In genomic region chr4:23789765-23790164, GRCh38 we compare ENCODE assay signal across 11 cellular contexts.
A peak's percentile ranks its signal among the peaks of the same experiment; 100 is the strongest.
DNase-seq lines count a peak whose midpoint lies in the region; ATAC-seq and TF ChIP-seq lines count a peak whose summit lies in the region.
"Had no signal": no experiment of that assay in that cellular context is flagged by ENCODE, and none has a peak within 500 bp of the region (broad histone marks: within the 10 kb centered on the region; RNA-seq: fewer than 3 reads in every experiment).

No MANE protein-coding gene starts in this region.

- H3K36me3 ChIP-seq in right lobe of liver (peaks cover 0 to 7% (median 0%) of the 10 kb centered on the region in 4 donors), upper lobe of right lung (no peaks in the 10 kb centered on the region)
- H3K36me3 ChIP-seq: breast epithelium had no signal

- DNase-seq in HS-5 (ENCODE audit: low read depth): peak; percentile 73
- peak; percentile 95 for DNase-seq in fibroblast of mammary gland (ENCODE audit: low read depth)
- peak in 2 of 3 donors; percentile 27 to 49 for DNase-seq in right lobe of liver
- no peak for DNase-seq in upper lobe of right lung
- DNase-seq: activated CD8-positive, alpha-beta memory T cell treated with anti-CD3 and anti-CD28 coated beads, Interleukin-2, amount 50 U/mL, for 4 hours; naive thymus-derived CD8-positive, alpha-beta T cell had no signal

- TF ChIP-seq CTCF in fibroblast of mammary gland (conservative IDR thresholded peaks at IDR 0.05; ENCODE audit: control insufficient read depth, insufficient read depth, low read depth, low read length) (no peak), right lobe of liver (IDR thresholded peaks at IDR 0.05) (no peak), upper lobe of right lung (IDR thresholded peaks at IDR 0.05) (no peak)

- 70% methylated on average over 5 of the region's 5 CpGs for WGBS in right lobe of liver (ENCODE audit: insufficient coverage, low coverage, low lambda C conversion rate, missing lambda C conversion rate)

- ATAC-seq in right lobe of liver (peak; percentile 35 to 72 (median 56)), upper lobe of right lung (peak; percentile 71), GM19452 (IDR thresholded peaks at IDR 0.05; ENCODE audit: unreplicated experiment) (no peak), GM21423 (IDR thresholded peaks at IDR 0.05; ENCODE audit: unreplicated experiment) (no peak), GM19023 (IDR thresholded peaks at IDR 0.05; ENCODE audit: unreplicated experiment) (no peak), HG03432 (IDR thresholded peaks at IDR 0.05; ENCODE audit: unreplicated experiment) (no peak)
- ATAC-seq: naive thymus-derived CD8-positive, alpha-beta T cell had no signal

- H3K9me3 ChIP-seq in right lobe of liver: no peaks in the 10 kb centered on the region
- H3K9me3 ChIP-seq in upper lobe of right lung: no peaks in the 10 kb centered on the region
- H3K9me3 ChIP-seq: breast epithelium had no signal

- no peak overlapping the region for H3K4me3 ChIP-seq in fibroblast of mammary gland (ENCODE audit: control insufficient read depth, low read depth, low read length)
- H3K4me3 ChIP-seq in right lobe of liver: no peak overlapping the region
- no peak overlapping the region for H3K4me3 ChIP-seq in upper lobe of right lung
- H3K4me3 ChIP-seq: breast epithelium had no signal

- intact Hi-C loops in right lobe of liver (cut with DNase I): no loop called here
- intact Hi-C loops in upper lobe of right lung (cut with DNase I): no loop called here

- H3K4me1 ChIP-seq in right lobe of liver (peaks cover 0 to 7% (median 0%) of the 10 kb centered on the region in 4 donors), upper lobe of right lung (peaks cover 9% of the 10 kb centered on the region)
- H3K4me1 ChIP-seq: breast epithelium had no signal

- no peak for TF ChIP-seq POLR2A in right lobe of liver (IDR thresholded peaks at IDR 0.05)

- no peaks in the 10 kb centered on the region for H3K27me3 ChIP-seq in right lobe of liver
- no peaks in the 10 kb centered on the region for H3K27me3 ChIP-seq in upper lobe of right lung
- H3K27me3 ChIP-seq: breast epithelium had no signal

- H3K27ac ChIP-seq in right lobe of liver (no peak overlapping the region), upper lobe of right lung (peak overlapping the region; percentile 20)

Comparison
In these comparisons a context has a peak if more than half of its experiments do, and no peak if none do; other contexts are left out.
1. ATAC-seq: peak in right lobe of liver (4 of 4) and upper lobe of right lung (single experiment); none in GM19452 (single experiment), GM21423 (single experiment), GM19023 (single experiment) and HG03432 (single experiment).